In genomic region chr9:92145784-92146183, GRCh38 we compare ENCODE assay signal across 7 cellular contexts. TPM values are rescaled to one million over a fixed set of nuclear protein-coding genes. Genes with fewer than 3 reads are reported as not detected.
DNase-seq lines count a peak whose midpoint lies in the region; FAIRE-seq and TF ChIP-seq lines count a peak whose summit lies in the region.
"Not testable (repeated sequence)": the region's sequence is repeated elsewhere in the genome, so short reads cannot be mapped to it uniquely, and the experiment has no call there.

No MANE protein-coding gene starts in this region.

- not testable (repeated sequence) for H2BK120ac ChIP-seq in mesenchymal stem cell (ENCODE audit: low read depth, low read length)
- H2BK120ac ChIP-seq in neuronal stem cell (ENCODE audit: low read depth, low read length): peak overlapping the region; percentile 62

- POLR2A ChIA-PET in AG04450 (lab: Yijun Ruan, JAX): interaction anchor here (0.7 kb wide), 1 partner anchor 109 kb away, joined by 4 read pairs; no protein-coding TSS in a partner anchor
- POLR2A ChIA-PET in RWPE1 (lab: Yijun Ruan, JAX; ENCODE audit: low non-redundant PET): not testable (repeated sequence)

- not testable (repeated sequence) for H2AFZ ChIP-seq in mesenchymal stem cell (ENCODE audit: low read depth, low read length); neuronal stem cell (ENCODE audit: low read length)

- H3K27ac ChIP-seq in AG04450 (ENCODE audit: low read depth, low read length): peak overlapping the region; percentile 91
- H3K27ac ChIP-seq in RWPE1: peak overlapping the region; percentile 95; the same call in 1 of the 2 replicates
- H3K27ac ChIP-seq in mesenchymal stem cell (ENCODE audit: low read length, poor library complexity, severe bottlenecking): peak overlapping the region; percentile 95
- H3K27ac ChIP-seq in neuronal stem cell (replicated peaks; ENCODE audit: low read length): not testable (repeated sequence)

- H2AK5ac ChIP-seq in mesenchymal stem cell (ENCODE audit: low read length, severe bottlenecking): peak overlapping the region; percentile 96
- not testable (repeated sequence) for H2AK5ac ChIP-seq in neuronal stem cell (ENCODE audit: low read depth, low read length)

- peaks cover 0 to 22% of the 10 kb centered on the region in 2 experiments for H3K36me3 ChIP-seq in mesenchymal stem cell (ENCODE audit: control insufficient read depth in 1 of 2, insufficient read depth in 2 of 2, low read depth in 1 of 2, low read length in 2 of 2)
- H3K36me3 ChIP-seq in neuronal stem cell (replicated peaks in 1 of 2; ENCODE audit: control insufficient read depth in 2 of 2, insufficient read depth in 2 of 2, low read length in 2 of 2): not testable (repeated sequence)

- not testable (repeated sequence) for H2BK15ac ChIP-seq in mesenchymal stem cell (ENCODE audit: low read depth, poor library complexity, severe bottlenecking); neuronal stem cell (ENCODE audit: low read length)

- peak overlapping the region in 1 of 2 experiments; percentile 64 for H3K14ac ChIP-seq in mesenchymal stem cell (ENCODE audit: low read length in 2 of 2)
- H3K14ac ChIP-seq in neuronal stem cell (ENCODE audit: low read length): not testable (repeated sequence)

- H3K36me3 Mint-ChIP-seq in activated T-cell treated with anti-CD3 and anti-CD28 coated beads, Interleukin-2, amount 50 U/mL, for 24 hours (ENCODE audit: low read depth); brain: not testable (repeated sequence)

- not testable (repeated sequence) for H3K9me3 ChIP-seq in AG04450 (ENCODE audit: control insufficient read depth, insufficient read depth, low read length); mesenchymal stem cell (ENCODE audit: control insufficient read depth, low read length); neuronal stem cell (replicated peaks in 1 of 2; ENCODE audit: control insufficient read depth in 2 of 2, insufficient read depth in 1 of 2, low read depth in 1 of 2, low read length in 2 of 2)

- H3K27ac Mint-ChIP-seq in activated T-cell treated with anti-CD3 and anti-CD28 coated beads, Interleukin-2, amount 50 U/mL, for 24 hours: peak overlapping the region; percentile 5
- peak overlapping the region in 4 of 5 experiments; percentile 7 to 74 (median 42) for H3K27ac Mint-ChIP-seq in brain

- H3K4ac ChIP-seq in mesenchymal stem cell (ENCODE audit: low read depth in 1 of 2, low read length in 2 of 2): peak overlapping the region in 1 of 2 experiments; percentile 55
- not testable (repeated sequence) for H3K4ac ChIP-seq in neuronal stem cell (ENCODE audit: low read length)

- over 99% methylated on average over 3 of the region's 3 CpGs for WGBS in mesenchymal stem cell
- WGBS in neuronal stem cell (ENCODE audit: extremely low coverage in 2 of 2, insufficient read length in 2 of 2, insufficient replicate concordance in 1 of 2), 2 donors: no CpG with 5 or more reads among the region's 3 CpGs

- H3K27me3 Mint-ChIP-seq in activated T-cell treated with anti-CD3 and anti-CD28 coated beads, Interleukin-2, amount 50 U/mL, for 24 hours: peaks cover 67% of the 10 kb centered on the region
- H3K27me3 Mint-ChIP-seq in brain: peaks cover 44% of the 10 kb centered on the region

- H3K4me1 Mint-ChIP-seq in activated T-cell treated with anti-CD3 and anti-CD28 coated beads, Interleukin-2, amount 50 U/mL, for 24 hours (ENCODE audit: low read depth): not testable (repeated sequence)
- peaks cover 65% of the 10 kb centered on the region for H3K4me1 Mint-ChIP-seq in brain

- peaks cover 24% of the 10 kb centered on the region for H3K4me1 ChIP-seq in mesenchymal stem cell (ENCODE audit: control insufficient read depth, insufficient read depth, low read depth, low read length)
- H3K4me1 ChIP-seq in neuronal stem cell (ENCODE audit: control insufficient read depth in 2 of 2, insufficient read depth in 1 of 2, low read depth in 1 of 2, low read length in 2 of 2): peaks cover 16 to 17% of the 10 kb centered on the region in 2 donors

- H4K91ac ChIP-seq in mesenchymal stem cell (ENCODE audit: low read length); neuronal stem cell (ENCODE audit: low read depth, low read length, poor library complexity): not testable (repeated sequence)

- not testable (repeated sequence) for TF ChIP-seq CTCF in AG04450 (IDR thresholded peaks at IDR 0.05; ENCODE audit: low read depth, low read length); RWPE1 (conservative IDR thresholded peaks at IDR 0.05; ENCODE audit: low read depth); brain (conservative IDR thresholded peaks at IDR 0.05)

- H4K8ac ChIP-seq in mesenchymal stem cell (ENCODE audit: low read length); neuronal stem cell (ENCODE audit: low read depth, low read length): not testable (repeated sequence)

- not testable (repeated sequence) for H3K4me3 ChIP-seq in AG04450 (ENCODE audit: low read depth, low read length); mesenchymal stem cell (ENCODE audit: insufficient read depth in 1 of 2, low read depth in 1 of 2, low read length in 2 of 2); neuronal stem cell (ENCODE audit: low read length in 2 of 2)

- not testable (repeated sequence) for H2BK5ac ChIP-seq in mesenchymal stem cell (ENCODE audit: low read depth, low read length, poor library complexity, severe bottlenecking); neuronal stem cell (ENCODE audit: low read length)

- H3K4me3 Mint-ChIP-seq in activated T-cell treated with anti-CD3 and anti-CD28 coated beads, Interleukin-2, amount 50 U/mL, for 24 hours; brain: not testable (repeated sequence)

- peak; percentile 62 for FAIRE-seq in urothelium cell line (lab: Jason Lieb, UNC)

- H3K9ac ChIP-seq in mesenchymal stem cell (ENCODE audit: low read length); neuronal stem cell (ENCODE audit: low read depth, low read length, poor library complexity): not testable (repeated sequence)

- not testable (repeated sequence) for H3K9me3 Mint-ChIP-seq in activated T-cell treated with anti-CD3 and anti-CD28 coated beads, Interleukin-2, amount 50 U/mL, for 24 hours; brain

- H3K23ac ChIP-seq in mesenchymal stem cell (ENCODE audit: low read length in 2 of 2); neuronal stem cell (ENCODE audit: low read depth, low read length, poor library complexity): not testable (repeated sequence)

- not testable (repeated sequence) for H3K27me3 ChIP-seq in AG04450 (ENCODE audit: control insufficient read depth, insufficient read depth, low read length); mesenchymal stem cell (ENCODE audit: control insufficient read depth in 1 of 2, insufficient read depth in 1 of 2, low read length in 2 of 2)
- peaks cover 0 to 33% (median 15%) of the 10 kb centered on the region in 3 experiments for H3K27me3 ChIP-seq in neuronal stem cell (ENCODE audit: control insufficient read depth in 3 of 3, insufficient read depth in 3 of 3, low read depth in 1 of 3, low read length in 3 of 3)

- CTCF ChIA-PET in AG04450 (lab: Charles Lee): interaction anchor here (0.6 to 3.0 kb wide), 2 partner anchors 97 to 418 kb away, joined by 3 to 16 read pairs; no protein-coding TSS in a partner anchor
- CTCF ChIA-PET in RWPE1 (lab: Yijun Ruan, JAX): not testable (repeated sequence)

- DNase-seq in AG04450 (ENCODE audit: low read depth, low spot score); RWPE1 (ENCODE audit: low spot score); activated T-cell treated with anti-CD3 and anti-CD28 coated beads, Interleukin-2, amount 50 U/mL, for 24 hours; mesenchymal stem cell; neuronal stem cell (ENCODE audit: low spot score); urothelium cell line (ENCODE audit: low spot score): not testable (repeated sequence)

- peak overlapping the region; percentile 69 to 71 for H3K18ac ChIP-seq in mesenchymal stem cell (ENCODE audit: low read depth in 1 of 2, low read length in 2 of 2)
- H3K18ac ChIP-seq in neuronal stem cell (ENCODE audit: low read length): not testable (repeated sequence)

- H3K4me2 ChIP-seq in mesenchymal stem cell (ENCODE audit: low read length, poor library complexity, severe bottlenecking); neuronal stem cell (ENCODE audit: insufficient read depth, low read length, poor library complexity, severe bottlenecking): not testable (repeated sequence)

- H3K79me1 ChIP-seq in mesenchymal stem cell (replicated peaks; ENCODE audit: low read length, poor library complexity, severe bottlenecking); neuronal stem cell (ENCODE audit: low read depth, low read length): not testable (repeated sequence)

- H2BK12ac ChIP-seq in mesenchymal stem cell (ENCODE audit: low read length in 2 of 2): peak overlapping the region in 1 of 2 experiments; percentile 70
- not testable (repeated sequence) for H2BK12ac ChIP-seq in neuronal stem cell (ENCODE audit: low read length)

RNA-seq across cellular contexts. Expression of gene SPTLC1, which starts 30.6 kb away (rescaled TPM):
- polyA plus RNA-seq in AG04450 (2011; rRNA removed) (117 and 140 TPM in 2 replicates), brain (ENCODE audit: insufficient read depth, low read depth, low replicate concordance) (61.1 TPM)
- polyA minus RNA-seq in AG04450 (2011; rRNA and poly(A)+ RNA removed): 103 and 121 TPM in 2 replicates
- 73.3 TPM for polyA plus RNA-seq in mesenchymal stem cell (2013, experiment 1 of 2)
- polyA plus RNA-seq in mesenchymal stem cell (2013, experiment 2 of 2): 74.4 TPM
- polyA plus RNA-seq in neuronal stem cell (2013, experiment 1 of 2): 52.6 TPM
- polyA plus RNA-seq in neuronal stem cell (2013, experiment 2 of 2): 53.4 TPM
